In genomic region chr16:89746043-89746442, GRCh38 we compare ENCODE assay signal across 23 cellular contexts. TPM values are rescaled to one million over a fixed set of nuclear protein-coding genes. Genes with fewer than 3 reads are reported as not detected.
DNase-seq lines count a peak whose midpoint lies in the region; ATAC-seq and TF ChIP-seq lines count a peak whose summit lies in the region.
"Had no signal": no experiment of that assay in that cellular context is flagged by ENCODE, and none has a peak within 500 bp of the region (broad histone marks: within the 10 kb centered on the region; RNA-seq: fewer than 3 reads in every experiment).

No MANE protein-coding gene starts in this region.

- no peaks in the 10 kb centered on the region for H4K20me1 ChIP-seq in osteoblast (ENCODE audit: insufficient read depth, low read length)

- peaks cover 16% of the 10 kb centered on the region for H3K4me1 Mint-ChIP-seq in CD4-positive, alpha-beta T cell (ENCODE audit: low read depth)
- H3K4me1 Mint-ChIP-seq: GM23338, H9 had no signal

- no peak overlapping the region for H3K4me3 Mint-ChIP-seq in CD4-positive, alpha-beta T cell
- H3K4me3 Mint-ChIP-seq: CD4-positive, CD25-positive, alpha-beta regulatory T cell; GM23338; H9 had no signal

- CTCF ChIA-PET in CD4-positive, alpha-beta T cell (lab: Charles Lee), result no interaction called here

- H3K36me3 ChIP-seq in RWPE2 (ENCODE audit: low read depth) (peaks cover 90% of the 10 kb centered on the region), osteoblast (ENCODE audit: insufficient read depth, low read length) (peaks cover 2% of the 10 kb centered on the region)

- intact Hi-C loops in CD4-positive, alpha-beta T cell (cut with DNase I, micrococcal nuclease), result loop anchor here in 1 of 2 experiments (5.0 kb wide), 1 partner anchor 36 kb away; no protein-coding TSS in a partner anchor
- intact Hi-C loops in dorsolateral prefrontal cortex (cut with DNase I), result no loop called here

- H3K4me2 ChIP-seq in osteoblast (ENCODE audit: insufficient read depth, low read length), result no peak overlapping the region
- H3K4me2 ChIP-seq: BLaER1, GM23338 had no signal

- H3K9me3 ChIP-seq in CD4-positive, alpha-beta T cell (ENCODE audit: control insufficient read depth, low read length), result no peaks in the 10 kb centered on the region
- H3K9me3 ChIP-seq in RWPE2 (ENCODE audit: severe bottlenecking), result no peaks in the 10 kb centered on the region
- no peaks in the 10 kb centered on the region for H3K9me3 ChIP-seq in osteoblast (ENCODE audit: low read depth, low read length)
- H3K9me3 ChIP-seq: BLaER1, SJSA1 had no signal

- H3K27ac Mint-ChIP-seq in CD4-positive, alpha-beta T cell, result peak overlapping the region; percentile 51
- H3K27ac Mint-ChIP-seq: GM23338, H9 had no signal

- TF ChIP-seq CTCF in CD4-positive, alpha-beta T cell (IDR thresholded peaks at IDR 0.05), result no peak
- TF ChIP-seq CTCF in RWPE2 (IDR thresholded peaks at IDR 0.05; ENCODE audit: poor library complexity, severe bottlenecking) (no peak), dorsolateral prefrontal cortex (IDR thresholded peaks at IDR 0.05 in 54 of 56, conservative IDR thresholded peaks at IDR 0.05 in 2 of 56; ENCODE audit: low read depth in 1 of 56, partially characterized antibody in 56 of 56) (no peak), osteoblast (IDR thresholded peaks at IDR 0.05; ENCODE audit: extremely low read depth, low read depth, low read length) (no peak), GM20000 (IDR thresholded peaks at IDR 0.05; ENCODE audit: extremely low read depth, missing control alignments) (no peak)

- no peaks in the 10 kb centered on the region for H3K79me2 ChIP-seq in osteoblast (ENCODE audit: insufficient read depth, low read length)

- H2AFZ ChIP-seq in osteoblast (ENCODE audit: low read length), result no peak overlapping the region
- H2AFZ ChIP-seq: GM23338 had no signal

- peaks cover 11% of the 10 kb centered on the region for H3K36me3 Mint-ChIP-seq in CD4-positive, alpha-beta T cell (ENCODE audit: low read depth)

- POLR2A ChIA-PET in CD4-positive, alpha-beta T cell (lab: Charles Lee), result interaction anchor here (0.8 to 1.2 kb wide), 2 partner anchors 15 to 23 kb away, joined by 3 read pairs; no protein-coding TSS in a partner anchor

- no peak for ATAC-seq in CD4-positive, alpha-beta T cell (ENCODE audit: poor library complexity)
- no peak; the same call in 2 of the 3 replicates for ATAC-seq in RWPE2 (ENCODE audit: low read depth)
- ATAC-seq: GM23338 had no signal

- no peaks in the 10 kb centered on the region for H3K27me3 Mint-ChIP-seq in CD4-positive, alpha-beta T cell
- H3K27me3 Mint-ChIP-seq: CD4-positive, CD25-positive, alpha-beta regulatory T cell had no signal

- H3K4me3 ChIP-seq in RWPE2 (ENCODE audit: severe bottlenecking) (no peak overlapping the region), dorsolateral prefrontal cortex (peak overlapping the region in 1 of 59 donors; percentile 12), osteoblast (ENCODE audit: insufficient read depth, low read length) (no peak overlapping the region)
- H3K4me3 ChIP-seq: BLaER1, GM23338, SJSA1 had no signal

- no peak overlapping the region for H3K27ac ChIP-seq in CD4-positive, alpha-beta T cell (ENCODE audit: low read depth, low read length)
- H3K27ac ChIP-seq in RWPE2 (ENCODE audit: poor library complexity, severe bottlenecking), result no peak overlapping the region
- H3K27ac ChIP-seq in dorsolateral prefrontal cortex, result peak overlapping the region in 49 of 59 donors; percentile 0 to 81 (median 63)
- H3K27ac ChIP-seq in osteoblast (ENCODE audit: low read depth, low read length), result no peak overlapping the region
- H3K27ac ChIP-seq: BLaER1, SJSA1 had no signal

- H3K27me3 ChIP-seq in CD4-positive, alpha-beta T cell (ENCODE audit: control insufficient read depth, insufficient read depth, low read length), result no peaks in the 10 kb centered on the region
- no peaks in the 10 kb centered on the region for H3K27me3 ChIP-seq in RWPE2 (ENCODE audit: insufficient read depth, poor library complexity, severe bottlenecking)
- H3K27me3 ChIP-seq in dorsolateral prefrontal cortex, result no peaks in the 10 kb centered on the region
- no peaks in the 10 kb centered on the region for H3K27me3 ChIP-seq in osteoblast (ENCODE audit: insufficient read depth, low read length)
- H3K27me3 ChIP-seq: BLaER1, SJSA1 had no signal

- no peak for DNase-seq in CD4-positive, alpha-beta T cell
- peak; percentile 55 for DNase-seq in RWPE2 (ENCODE audit: low spot score)
- no peak for DNase-seq in dorsolateral prefrontal cortex
- peak; percentile 10 for DNase-seq in osteoblast (ENCODE audit: insufficient read length, low spot score, missing footprints)
- DNase-seq in GM20000 (ENCODE audit: low spot score), result no peak
- no peak for DNase-seq in putamen (ENCODE audit: low spot score)
- DNase-seq in UCSD-AML1 (lab: John Stamatoyannopoulos, UW; ENCODE audit: unreplicated experiment), result no peak
- DNase-seq: CD4-positive, CD25-positive, alpha-beta regulatory T cell; DMS79; EL; GDM1; H9; KBM-7; MV-4-11; NCI-H1105; NCI-H1436 treated with DMSO at 0.1 percent for 48 hours; NCI-H187 treated with DMSO at 0.1 percent for 48 hours; NCI-H524; NCI-H774; Right ventricle myocardium superior had no signal

- H3K9me3 Mint-ChIP-seq in CD4-positive, alpha-beta T cell, result no peaks in the 10 kb centered on the region
- H3K9me3 Mint-ChIP-seq: GM23338, H9 had no signal

- H3K4me1 ChIP-seq in RWPE2 (ENCODE audit: insufficient read depth, poor library complexity, severe bottlenecking), result no peaks in the 10 kb centered on the region
- no peaks in the 10 kb centered on the region for H3K4me1 ChIP-seq in osteoblast (ENCODE audit: insufficient read depth, low read length)
- H3K4me1 ChIP-seq: SJSA1 had no signal

RNA-seq across cellular contexts. Expression of gene ZNF276, which starts 24.7 kb away (rescaled TPM):
- 100 to 1,000 TPM; 127 to 137 TPM for total RNA-seq in CD4-positive, alpha-beta T cell
- total RNA-seq in dorsolateral prefrontal cortex (10 to 100 TPM; 23.1 to 70.6 (median 42.1) TPM), osteoblast (11.5 and 12.3 TPM in 2 replicates)

RNA-seq across cellular contexts. Expression of gene VPS9D1, which starts 25.3 kb away (rescaled TPM):
- 10 to 100 TPM; 18.5 to 21.8 TPM for total RNA-seq in CD4-positive, alpha-beta T cell
- total RNA-seq in dorsolateral prefrontal cortex (10 to 100 TPM; 29.3 to 75.4 (median 48.9) TPM), osteoblast (13.3 and 14.5 TPM in 2 replicates)

RNA-seq across cellular contexts. Expression of gene SPATA2L, which starts 44.5 kb away (rescaled TPM):
- total RNA-seq in CD4-positive, alpha-beta T cell, result 10 to 100 TPM; 26.1 to 28.3 TPM
- total RNA-seq in dorsolateral prefrontal cortex (10 to 100 TPM in 85 of 120 experiments, 1 to 10 TPM in 35; 4.5 to 25.5 (median 11.4) TPM), osteoblast (12.1 and 14.8 TPM in 2 replicates)

RNA-seq across cellular contexts. Expression of gene CDK10, which starts 59.6 kb away (rescaled TPM):
- 10 to 100 TPM; 58.9 to 62.8 TPM for total RNA-seq in CD4-positive, alpha-beta T cell
- 100 to 1,000 TPM in 49 of 120 experiments, 10 to 100 TPM in 71; 57.3 to 194 (median 96.1) TPM for total RNA-seq in dorsolateral prefrontal cortex
- 24.8 and 37.6 TPM in 2 replicates for total RNA-seq in osteoblast

Comparison
In these comparisons a context has a peak if more than half of its experiments do, and no peak if none do; other contexts are left out.
1. DNase-seq: peak in RWPE2 (single experiment) and osteoblast (single experiment); none in CD4-positive, alpha-beta T cell (0 of 10), dorsolateral prefrontal cortex (0 of 10), GM20000 (single experiment), putamen (single experiment) and UCSD-AML1 (single experiment).
2. H3K27ac ChIP-seq: peak in dorsolateral prefrontal cortex (49 of 59); none in CD4-positive, alpha-beta T cell (single experiment), RWPE2 (single experiment) and osteoblast (single experiment).